8 cellular contexts compared by ENCODE assay signal in genomic region chr11:65900125-65900898, GRCh38. TPM values are rescaled to one million over a fixed set of nuclear protein-coding genes. Genes with fewer than 3 reads are reported as not detected.
DNase-seq lines count a peak whose midpoint lies in the region; ATAC-seq and TF ChIP-seq lines count a peak whose summit lies in the region.

Gene FOSL1, minus strand, starts transcription at chr11:65900388. Its CDS starts 49 bp downstream, at chr11:65900339.

- H3K18ac ChIP-seq in mesenchymal stem cell (ENCODE audit: low read depth in 1 of 2, low read length in 2 of 2): peak within 1 kb of the TSS; percentile 78 to 95

- H3K27me3 ChIP-seq in effector memory CD4-positive, alpha-beta T cell (replicated peaks; ENCODE audit: control insufficient read depth, insufficient read depth, low read length, poor library complexity, severe bottlenecking): peaks cover 11% of the 10 kb centered on the region
- H3K27me3 ChIP-seq in mesenchymal stem cell (ENCODE audit: control insufficient read depth in 1 of 2, insufficient read depth in 1 of 2, low read length in 2 of 2): no peaks in the 10 kb centered on the region

- peak within 1 kb of the TSS; percentile 57 for H2AK5ac ChIP-seq in mesenchymal stem cell (ENCODE audit: low read length, severe bottlenecking)

- H2BK12ac ChIP-seq in mesenchymal stem cell (ENCODE audit: low read length in 2 of 2): peak within 1 kb of the TSS; percentile 52 to 95

- peak within 1 kb of the TSS; percentile 84 for H4K8ac ChIP-seq in mesenchymal stem cell (ENCODE audit: low read length)

- H3K79me1 ChIP-seq in mesenchymal stem cell (replicated peaks; ENCODE audit: low read length, poor library complexity, severe bottlenecking): peaks cover 2% of the 10 kb centered on the region

- WGBS in mesenchymal stem cell: 3% methylated on average over 73 of the region's 80 CpGs

- peak within 1 kb of the TSS; percentile 82 for H2BK120ac ChIP-seq in mesenchymal stem cell (ENCODE audit: low read depth, low read length)

- peak within 1 kb of the TSS; percentile 92 for H3K4me2 ChIP-seq in mesenchymal stem cell (ENCODE audit: low read length, poor library complexity, severe bottlenecking)

- H3K9ac ChIP-seq in mesenchymal stem cell (ENCODE audit: low read length): peak within 1 kb of the TSS; percentile 100

- H2AFZ ChIP-seq in mesenchymal stem cell (ENCODE audit: low read depth, low read length): peak within 1 kb of the TSS; percentile 39

- H4K91ac ChIP-seq in mesenchymal stem cell (ENCODE audit: low read length): peak within 1 kb of the TSS; percentile 83

- TF ChIP-seq POLR2A in GM18526 (IDR thresholded peaks at IDR 0.05; ENCODE audit: extremely low read depth, insufficient read length): peak; percentile 22

- H2BK5ac ChIP-seq in mesenchymal stem cell (ENCODE audit: low read depth, low read length, poor library complexity, severe bottlenecking): peak within 1 kb of the TSS; percentile 95

- peak within 1 kb of the TSS; percentile 54 for H3K4me3 ChIP-seq in effector memory CD4-positive, alpha-beta T cell (ENCODE audit: insufficient read depth, low read depth, low read length, poor library complexity, severe bottlenecking)
- H3K4me3 ChIP-seq in mesenchymal stem cell (ENCODE audit: insufficient read depth in 1 of 2, low read depth in 1 of 2, low read length in 2 of 2): peak within 1 kb of the TSS; percentile 80 to 98

- H3K27ac ChIP-seq in effector memory CD4-positive, alpha-beta T cell (ENCODE audit: insufficient read depth, low read length, poor library complexity, severe bottlenecking): peak within 1 kb of the TSS; percentile 26
- peak within 1 kb of the TSS; percentile 94 for H3K27ac ChIP-seq in mesenchymal stem cell (ENCODE audit: low read length, poor library complexity, severe bottlenecking)

- peaks cover 19% of the 10 kb centered on the region for H3K4me1 ChIP-seq in effector memory CD4-positive, alpha-beta T cell (ENCODE audit: control insufficient read depth, insufficient read depth, low read length, poor library complexity, severe bottlenecking)
- H3K4me1 ChIP-seq in mesenchymal stem cell (ENCODE audit: control insufficient read depth, insufficient read depth, low read depth, low read length): peaks cover 43% of the 10 kb centered on the region

- no peaks in the 10 kb centered on the region for H3K9me3 ChIP-seq in effector memory CD4-positive, alpha-beta T cell (ENCODE audit: control insufficient read depth, low read length)
- no peaks in the 10 kb centered on the region for H3K9me3 ChIP-seq in mesenchymal stem cell (ENCODE audit: control insufficient read depth, low read length)

- in situ Hi-C loops in ACHN (cut with HindIII; ENCODE audit: low pct_ligation_motif_present, low pct_unique_long_range_greater_than_20kb, low sequenced_read_pairs): no loop called here

- H3K4ac ChIP-seq in mesenchymal stem cell (ENCODE audit: low read depth in 1 of 2, low read length in 2 of 2): peak within 1 kb of the TSS; percentile 80 to 91

- no peaks in the 10 kb centered on the region for H3K36me3 ChIP-seq in effector memory CD4-positive, alpha-beta T cell (ENCODE audit: control insufficient read depth, insufficient read depth, low read length)
- peaks cover 20 to 28% of the 10 kb centered on the region in 2 experiments for H3K36me3 ChIP-seq in mesenchymal stem cell (ENCODE audit: control insufficient read depth in 1 of 2, insufficient read depth in 2 of 2, low read depth in 1 of 2, low read length in 2 of 2)

- peak; percentile 39 for ATAC-seq in HG03060 (IDR thresholded peaks at IDR 0.05; ENCODE audit: low read depth, unreplicated experiment)

- DNase-seq in ACHN: peak; percentile 94
- DNase-seq in NCI-H510A treated with DMSO at 0.1 percent for 48 hours (lab: John Stamatoyannopoulos, UW): peak; percentile 88
- peak; percentile 96 for DNase-seq in activated CD8-positive, alpha-beta memory T cell treated with anti-CD3 and anti-CD28 coated beads for 24 hours
- DNase-seq in effector memory CD4-positive, alpha-beta T cell: peak; percentile 94 to 96 (median 94)
- DNase-seq in mesenchymal stem cell: peak; percentile 97
- DNase-seq in stimulated activated CD8-positive, alpha-beta memory T cell treated with anti-CD3 and anti-CD28 coated beads, Interleukin-12 subunit alpha, Interleukin-12 subunit beta, amount 100 ng/mL, for 1 hour (ENCODE audit: low read depth): peak; percentile 84

- H3K23ac ChIP-seq in mesenchymal stem cell (ENCODE audit: low read length in 2 of 2): peak within 1 kb of the TSS in 1 of 2 experiments; percentile 97

- H3K14ac ChIP-seq in mesenchymal stem cell (ENCODE audit: low read length in 2 of 2): peak within 1 kb of the TSS in 1 of 2 experiments; percentile 94

- peak within 1 kb of the TSS; percentile 73 for H2BK15ac ChIP-seq in mesenchymal stem cell (ENCODE audit: low read depth, poor library complexity, severe bottlenecking)

RNA-seq across cellular contexts. Expression of gene FOSL1, which starts in this region (rescaled TPM):
- polyA plus RNA-seq in mesenchymal stem cell (2013, experiment 1 of 2): 40.2 TPM
- 38.9 TPM for polyA plus RNA-seq in mesenchymal stem cell (2013, experiment 2 of 2)

Comparison
In these comparisons a context has a peak if more than half of its experiments do, and no peak if none do; other contexts are left out.
1. Peak in every context shown above with its lines: DNase-seq, ATAC-seq, H3K4me3 ChIP-seq and H3K27ac ChIP-seq.